In the genomic region with DNA sequence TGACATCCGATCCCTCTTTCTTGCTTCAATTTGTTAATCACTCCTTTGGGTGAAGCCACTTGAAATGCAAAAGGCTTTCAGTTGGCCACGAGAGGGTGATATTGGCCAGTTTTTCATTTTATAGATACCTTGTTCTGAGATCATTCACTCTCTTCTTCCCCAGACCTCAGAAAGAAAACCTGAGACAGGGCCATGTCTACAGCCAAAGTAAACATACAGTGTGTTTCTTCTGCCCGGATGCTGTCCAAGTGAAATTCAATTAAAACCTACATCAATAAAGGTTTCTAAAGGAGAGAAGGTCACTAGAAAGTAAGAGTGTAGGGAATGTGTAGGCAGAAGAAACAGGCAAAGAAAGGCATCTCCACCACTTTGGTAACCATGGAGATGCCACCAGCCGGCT, we compare ENCODE assay signal across 9 cellular contexts. TPM values are rescaled to one million over a fixed set of nuclear protein-coding genes. Genes with fewer than 3 reads are reported as not detected.
DNase-seq lines count a peak whose midpoint lies in the region; ATAC-seq and TF ChIP-seq lines count a peak whose summit lies in the region.
"Had no signal": no experiment of that assay in that cellular context is flagged by ENCODE, and none has a peak within 500 bp of the region (broad histone marks: within the 10 kb centered on the region; RNA-seq: fewer than 3 reads in every experiment).

No MANE protein-coding gene starts in this region.

- no peaks in the 10 kb centered on the region for H3F3A ChIP-seq in DOHH2 (ENCODE audit: control insufficient read depth, insufficient read depth)

- intact Hi-C loops in IMR-90 (cut with micrococcal nuclease) = loop anchor here (1.0 kb wide), 1 partner anchor 466 kb away; no protein-coding TSS in a partner anchor

- H3K4me3 ChIP-seq in DOHH2 (ENCODE audit: low read length) (no peak overlapping the region), IMR-90 (ENCODE audit: insufficient read depth, low read depth, low read length) (no peak overlapping the region)
- no peak overlapping the region for H3K4me3 ChIP-seq in effector memory CD4-positive, alpha-beta T cell (ENCODE audit: insufficient read depth, low read depth, low read length, poor library complexity, severe bottlenecking)
- H3K4me3 ChIP-seq: SK-N-MC had no signal

- H2BK20ac ChIP-seq in IMR-90 (ENCODE audit: low read depth, low read length) = no peak overlapping the region

- DNase-seq in IMR-90 (peak; percentile 45), kidney tubule cell (ENCODE audit: low spot score) (peak; percentile 78), HPDE6-E6E7 (ENCODE audit: extremely low spot score) (no peak)
- DNase-seq in effector memory CD4-positive, alpha-beta T cell = no peak

- CTCF ChIA-PET in IMR-90 (lab: Yijun Ruan, JAX) = interaction anchor here (1.0 kb wide), 1 partner anchor 467 kb away, joined by 4 read pairs; no protein-coding TSS in a partner anchor

- no peak overlapping the region for H2AK5ac ChIP-seq in IMR-90 (ENCODE audit: low read depth, low read length)

- no peak overlapping the region for H2BK120ac ChIP-seq in IMR-90 (ENCODE audit: low read depth, low read length)

- no peak overlapping the region for H3K14ac ChIP-seq in IMR-90 (replicated peaks; ENCODE audit: low read depth, low read length)

- H2AFZ ChIP-seq in IMR-90 (replicated peaks; ENCODE audit: low read length, poor library complexity) = peak overlapping the region; percentile 14

- H3K4me1 ChIP-seq in DOHH2 (ENCODE audit: control insufficient read depth, low read length) (no peaks in the 10 kb centered on the region), IMR-90 (ENCODE audit: control insufficient read depth, insufficient read depth, low read length) (no peaks in the 10 kb centered on the region)
- H3K4me1 ChIP-seq in effector memory CD4-positive, alpha-beta T cell (ENCODE audit: control insufficient read depth, insufficient read depth, low read length, poor library complexity, severe bottlenecking) = no peaks in the 10 kb centered on the region

- no peaks in the 10 kb centered on the region for H3K9me2 ChIP-seq in DOHH2 (replicated peaks; ENCODE audit: control insufficient read depth, low read length)

- no peaks in the 10 kb centered on the region for H4K20me1 ChIP-seq in DOHH2 (ENCODE audit: control insufficient read depth, insufficient read depth, low read depth, low read length)
- H4K20me1 ChIP-seq in IMR-90 (ENCODE audit: insufficient read depth, low read length) = no peaks in the 10 kb centered on the region

- no peak overlapping the region for H3K4ac ChIP-seq in IMR-90 (ENCODE audit: low read depth, low read length)

- H4K8ac ChIP-seq in IMR-90 (ENCODE audit: low read depth in 2 of 2, low read length in 2 of 2) = no peak overlapping the region

- BruUV-seq in IMR-90 (replicated peaks; lab: Mats Ljungman, UMichigan) = no TSS peak

- H3K27ac ChIP-seq in DOHH2 (ENCODE audit: low read depth, low read length) (no peak overlapping the region), IMR-90 (ENCODE audit: insufficient read depth, low read length) (no peak overlapping the region), VCaP (peak overlapping the region; percentile 79)
- no peak overlapping the region for H3K27ac ChIP-seq in effector memory CD4-positive, alpha-beta T cell (ENCODE audit: insufficient read depth, low read length, poor library complexity, severe bottlenecking)
- H3K27ac ChIP-seq: SK-N-MC had no signal

- H3K79me2 ChIP-seq in DOHH2 (ENCODE audit: control insufficient read depth, low read length) = no peaks in the 10 kb centered on the region

- dilution Hi-C loops in IMR-90 (cut with HindIII; ENCODE audit: low sequenced_read_pairs, unreplicated experiment) = no loop called here

- H3K79me1 ChIP-seq in IMR-90 (ENCODE audit: low read depth in 1 of 2, low read length in 2 of 2) = no peaks in the 10 kb centered on the region

- H3K4me2 ChIP-seq in DOHH2 (ENCODE audit: low read length) (no peak overlapping the region), IMR-90 (ENCODE audit: low read depth, low read length) (no peak overlapping the region)

- TF ChIP-seq CTCF in DOHH2 (IDR thresholded peaks at IDR 0.05; ENCODE audit: low read depth, low read length, poor library complexity, severe bottlenecking) = peak; percentile 42
- TF ChIP-seq CTCF in IMR-90 (conservative IDR thresholded peaks at IDR 0.05; ENCODE audit: low read depth, low read length) = peak; percentile 54
- peak; percentile 78 for TF ChIP-seq CTCF in VCaP (conservative IDR thresholded peaks at IDR 0.05)

- no peaks in the 10 kb centered on the region for H3K9me3 ChIP-seq in DOHH2 (ENCODE audit: control insufficient read depth, insufficient read depth, low read length)
- no peaks in the 10 kb centered on the region for H3K9me3 ChIP-seq in IMR-90 (ENCODE audit: control insufficient read depth, insufficient read depth, low read length)
- no peaks in the 10 kb centered on the region for H3K9me3 ChIP-seq in effector memory CD4-positive, alpha-beta T cell (ENCODE audit: control insufficient read depth, low read length)

- H3K56ac ChIP-seq in IMR-90 (ENCODE audit: extremely low read depth, insufficient read depth, low read length) = no peak overlapping the region

- no peak for TF ChIP-seq POLR2A in IMR-90 (IDR thresholded peaks at IDR 0.05; ENCODE audit: low read depth, low read length)

- ATAC-seq in IMR-90 (ENCODE audit: low read depth) (peak; percentile 70), HG03139 (IDR thresholded peaks at IDR 0.05; ENCODE audit: unreplicated experiment) (no peak), HG03521 (IDR thresholded peaks at IDR 0.05; ENCODE audit: unreplicated experiment) (no peak)

- H3K9me1 ChIP-seq in IMR-90 (ENCODE audit: insufficient read depth, low read length) = no peaks in the 10 kb centered on the region

- no peak overlapping the region for H2BK5ac ChIP-seq in IMR-90 (ENCODE audit: low read depth, low read length, poor library complexity, severe bottlenecking)

- in situ Hi-C loops in IMR-90 (cut with MboI; ENCODE audit: low sequenced_read_pairs) = loop anchor here (10.0 kb wide), 1 partner anchor 471 kb away; no protein-coding TSS in a partner anchor

- H3K27me3 ChIP-seq in DOHH2 (ENCODE audit: control insufficient read depth, low read length) (peaks cover 18% of the 10 kb centered on the region), IMR-90 (ENCODE audit: control insufficient read depth, insufficient read depth, low read length) (peaks cover 26% of the 10 kb centered on the region)
- peaks cover 5% of the 10 kb centered on the region for H3K27me3 ChIP-seq in effector memory CD4-positive, alpha-beta T cell (replicated peaks; ENCODE audit: control insufficient read depth, insufficient read depth, low read length, poor library complexity, severe bottlenecking)

- WGBS in IMR-90 (ENCODE audit: extremely low coverage in 2 of 2, insufficient read length in 1 of 2), 2 experiments = no CpG with 5 or more reads among the region's 4 CpGs

- no peak overlapping the region for H3K23ac ChIP-seq in IMR-90 (ENCODE audit: low read depth, low read length)

- no peak overlapping the region for H2BK15ac ChIP-seq in IMR-90 (ENCODE audit: low read depth, low read length)

- peak; percentile 52 for TF ChIP-seq RAD21 in IMR-90 (IDR thresholded peaks at IDR 0.05; ENCODE audit: low read length)

- H3K36me3 ChIP-seq in DOHH2 (ENCODE audit: control insufficient read depth, low read length) = no peaks in the 10 kb centered on the region
- no peaks in the 10 kb centered on the region for H3K36me3 ChIP-seq in IMR-90 (ENCODE audit: control insufficient read depth, insufficient read depth, low read length)
- H3K36me3 ChIP-seq in effector memory CD4-positive, alpha-beta T cell (ENCODE audit: control insufficient read depth, insufficient read depth, low read length) = no peaks in the 10 kb centered on the region

- POLR2A ChIA-PET in IMR-90 (lab: Charles Lee; ENCODE audit: unreplicated experiment) = no interaction called here

- H4K5ac ChIP-seq in IMR-90 (ENCODE audit: low read depth, low read length) = no peak overlapping the region

- no peak overlapping the region for H3K9ac ChIP-seq in IMR-90 (ENCODE audit: low read depth, low read length)

- H4K91ac ChIP-seq in IMR-90 (ENCODE audit: insufficient read depth, low read depth, low read length) = no peak overlapping the region

- H3K18ac ChIP-seq in IMR-90 (ENCODE audit: low read depth, low read length) = no peak overlapping the region

- no peak overlapping the region for H2AK9ac ChIP-seq in IMR-90 (replicated peaks; ENCODE audit: low read depth, low read length, poor library complexity)

TF ChIP-seq in IMR-90, 13 proteins besides CTCF, POLR2A, EP300 and RAD21:
- TF ChIP-seq MAFK (IDR thresholded peaks at IDR 0.05; ENCODE audit: low read depth, low read length) = no peak
- peak; percentile 28; the same call in 1 of the 2 replicates for TF ChIP-seq SMC3 (IDR thresholded peaks at IDR 0.05; ENCODE audit: low read depth, low read length)
- no peak for TF ChIP-seq MXI1 (IDR thresholded peaks at IDR 0.05; ENCODE audit: borderline replicate concordance, low read depth, low read length)

RNA-seq across cellular contexts. Expression of gene FMN1, which starts 39.5 kb away (rescaled TPM):
- 17.6 and 29.4 TPM in 2 replicates for total RNA-seq in IMR-90 (2012; rRNA removed)
- polyA plus RNA-seq in IMR-90 (2012; rRNA removed) = 6.4 and 7.3 TPM in 2 replicates
- 1.3 and 2.7 TPM in 2 replicates for polyA plus RNA-seq in IMR-90 (2012; cell fraction: cytosol; rRNA removed)
- polyA plus RNA-seq in IMR-90 (2012; cell fraction: nucleus; rRNA removed; ENCODE audit: low replicate concordance) = 3.5 and 18.2 TPM in 2 replicates

Comparison
In these comparisons a context has a peak if more than half of its experiments do, and no peak if none do; other contexts are left out.
1. DNase-seq: peak in IMR-90 (single experiment) and kidney tubule cell (single experiment); none in HPDE6-E6E7 (single experiment) and effector memory CD4-positive, alpha-beta T cell (0 of 3).
2. Peak in every context shown above with its lines, with median percentiles within 50 percentile points of each other: CTCF ChIP-seq.